ENCODE assay signal across 24 cellular contexts in genomic region chr7:135195968-135196629, GRCh38. TPM values are rescaled to one million over a fixed set of nuclear protein-coding genes. Genes with fewer than 3 reads are reported as not detected.
A peak's percentile ranks its signal among the peaks of the same experiment; 100 is the strongest.
DNase-seq lines count a peak whose midpoint lies in the region; ATAC-seq and TF ChIP-seq lines count a peak whose summit lies in the region.
"Had no signal": no experiment of that assay in that cellular context is flagged by ENCODE, and none has a peak within 500 bp of the region (broad histone marks: within the 10 kb centered on the region; RNA-seq: fewer than 3 reads in every experiment).

No MANE protein-coding gene starts in this region.

- peak; percentile 3 for DNase-seq in stimulated activated CD8-positive, alpha-beta memory T cell treated with anti-CD3 and anti-CD28 coated beads, Interleukin-4, amount 100 ng/mL, for 48 hours
- no peak for DNase-seq in NCI-H1417 (lab: John Stamatoyannopoulos, UW)
- DNase-seq in G401 (ENCODE audit: low spot score), result no peak
- DNase-seq: BE2C; CD4-positive, alpha-beta T cell; COR-L47; DMS79; GOT3; Karpas-422; MV-4-11; NCI-H1105 treated with DMSO at 0.1 percent for 48 hours; NCI-H1694; NCI-H2081 treated with DMSO at 0.1 percent for 48 hours; NCI-H446; NCI-H526; SJCRH30 had no signal

- H3K4me1 ChIP-seq in BLaER1, result peaks cover 43% of the 10 kb centered on the region
- H3K4me1 ChIP-seq in HEK293 (ENCODE audit: control insufficient read depth, insufficient read depth, low read length), result peaks cover 4% of the 10 kb centered on the region
- H3K4me1 ChIP-seq: A549 had no signal

- peaks cover 79% of the 10 kb centered on the region for H3K36me3 ChIP-seq in BLaER1
- H3K36me3 ChIP-seq in HEK293 (ENCODE audit: control insufficient read depth in 2 of 2, insufficient read depth in 1 of 2, low read length in 2 of 2), result peaks cover 0 to 74% of the 10 kb centered on the region in 2 experiments; a peak in 2 of 3 replicates
- H3K36me3 ChIP-seq: BE2C had no signal

- TF ChIP-seq CTCF in HEK293 (tag by site-specific recombination; IDR thresholded peaks at IDR 0.05), result no peak

- no peaks in the 10 kb centered on the region for H3K27me3 ChIP-seq in BLaER1
- H3K27me3 ChIP-seq: BE2C, SJCRH30 had no signal

- H3K4me2 ChIP-seq in BLaER1, result peak overlapping the region; percentile 88
- H3K4me2 ChIP-seq: A549 had no signal

- 0 out of 2 replicates have a peak overlapping the region, but pooled peaks have one; percentile 28 for H3K27ac ChIP-seq in BLaER1
- H3K27ac ChIP-seq in HEK293 (ENCODE audit: extremely low read depth, low read depth, low read length), result no peak overlapping the region
- H3K27ac ChIP-seq: A549, SJCRH30 had no signal

- H3K9ac ChIP-seq in BLaER1, result no peak overlapping the region

- CTCF ChIA-PET in HEK293 (lab: Yijun Ruan, JAX), result no interaction called here

- ATAC-seq in esophagus mucosa (peak; percentile 24), GM19035 (IDR thresholded peaks at IDR 0.05; ENCODE audit: unreplicated experiment) (no peak)
- ATAC-seq: A549, GM12878 had no signal

- H3K9me3 ChIP-seq in BLaER1, result no peaks in the 10 kb centered on the region
- no peaks in the 10 kb centered on the region for H3K9me3 ChIP-seq in HEK293 (ENCODE audit: control insufficient read depth, insufficient read depth, low read depth, low read length)
- H3K9me3 ChIP-seq: A549, BE2C, SJCRH30 had no signal

- POLR2A ChIA-PET in HEK293 (lab: Yijun Ruan, JAX), result no interaction called here

- in situ Hi-C loops in G401 (cut with HindIII; ENCODE audit: low sequenced_read_pairs), result no loop called here

- no peak overlapping the region for H3K4me3 ChIP-seq in BLaER1
- no peak overlapping the region for H3K4me3 ChIP-seq in HEK293 (ENCODE audit: low read depth, low read length)
- H3K4me3 ChIP-seq: A549, GM12878, SJCRH30 had no signal

- H4K20me1 ChIP-seq in BLaER1, result no peaks in the 10 kb centered on the region

TF ChIP-seq in HEK293, 187 proteins besides CTCF, POLR2A, EP300 and RAD21:
- TF ChIP-seq ZNF837 (tag by site-specific recombination; IDR thresholded peaks at IDR 0.05) (no peak), ZIC2 (tag by site-specific recombination; IDR thresholded peaks at IDR 0.05) (peak; percentile 31; the same call in 1 of the 2 replicates), ZNF626 (tag by site-specific recombination; IDR thresholded peaks at IDR 0.05) (no peak)

RNA-seq across cellular contexts. Expression of gene WDR91, which starts 15.2 kb away (rescaled TPM):
- total RNA-seq in esophagus mucosa, result 28.8 TPM
- total RNA-seq in G401 (2014; rRNA removed; shearing (Covaris generic)), result 9.9 and 16.9 TPM in 2 replicates

RNA-seq across cellular contexts. Expression of gene CYREN, which starts 25.6 kb away (rescaled TPM):
- 39.6 TPM for total RNA-seq in esophagus mucosa
- total RNA-seq in G401 (2014; rRNA removed; shearing (Covaris generic)), result 65.5 and 72.8 TPM in 2 replicates

RNA-seq across cellular contexts. Expression of gene STRA8, which starts 37.5 kb away (rescaled TPM):
- total RNA-seq in esophagus mucosa, result not detected
- not detected in 2 replicates for total RNA-seq in G401 (2014; rRNA removed; shearing (Covaris generic))
- total RNA-seq: CD4-positive, alpha-beta T cell; GM12878; M059J; OCI-LY7; SJCRH30 had no signal

RNA-seq across cellular contexts. Expression of gene TMEM140, which starts 48.2 kb away (rescaled TPM):
- 1.4 TPM for total RNA-seq in esophagus mucosa
- total RNA-seq in G401 (2014; rRNA removed; shearing (Covaris generic)), result not detected in 2 replicates
